17 cellular contexts compared by ENCODE assay signal in genomic region chr4:11615601-11616000, GRCh38.
"Had no signal": no experiment of that assay in that cellular context is flagged by ENCODE, and none has a peak within 500 bp of the region (broad histone marks: within the 10 kb centered on the region; RNA-seq: fewer than 3 reads in every experiment).

No MANE protein-coding gene starts in this region.

- H3K27me3 ChIP-seq: gastroesophageal sphincter, thyroid gland, vagina had no signal

- H3K4me1 ChIP-seq: gastroesophageal sphincter, thyroid gland, vagina had no signal

- H3K36me3 ChIP-seq: gastroesophageal sphincter, thyroid gland, vagina had no signal

- H3K4me1 Mint-ChIP-seq: activated CD4-positive, alpha-beta T cell treated with anti-CD3 and anti-CD28 coated beads, Interleukin-2, amount 10 ng/mL, durations not matched to agents 7 days and 5 days; brain; endodermal cell had no signal

- H3K27ac Mint-ChIP-seq: activated CD4-positive, alpha-beta T cell treated with anti-CD3 and anti-CD28 coated beads, Interleukin-2, amount 10 ng/mL, durations not matched to agents 7 days and 5 days; activated T-helper 2 cell treated with anti-CD3 and anti-CD28 coated beads, Interferon-gamma antibody, Interleukin-2, Interleukin-4, amounts not matched to agents 10 μg/mL and 5 μg/mL and 100 μg/mL, durations not matched to agents 14 hours and 24 hours and 36 hours; endodermal cell; naive B cell had no signal

- H3K9me3 ChIP-seq: gastroesophageal sphincter, thyroid gland, vagina had no signal

- H3K27ac ChIP-seq: gastroesophageal sphincter, thyroid gland, vagina had no signal

- DNase-seq: activated CD4-positive, alpha-beta T cell treated with anti-CD3 and anti-CD28 coated beads, Interleukin-2, amount 10 ng/mL, durations not matched to agents 7 days and 5 days; activated CD4-positive, CD25-positive, alpha-beta regulatory T cell; activated naive CD4-positive, alpha-beta T cell treated with anti-CD3 and anti-CD28 coated beads, Interleukin-2, amount 50 U/mL, for 16 hours; activated T-cell treated with anti-CD3 and anti-CD28 coated beads for 4 hours; amniotic stem cell; cerebellar nuclear complex; dermis blood vessel endothelial cell; endodermal cell; midbrain; naive B cell; T-helper 2 cell; thyroid gland had no signal

- H3K27me3 Mint-ChIP-seq: activated CD4-positive, alpha-beta T cell treated with anti-CD3 and anti-CD28 coated beads, Interleukin-2, amount 10 ng/mL, durations not matched to agents 7 days and 5 days; brain had no signal

- H3K36me3 Mint-ChIP-seq: brain, naive B cell had no signal

- H3K4me3 ChIP-seq: gastroesophageal sphincter, skin epidermis, thyroid gland, vagina had no signal

- H3K4me3 Mint-ChIP-seq: activated CD4-positive, alpha-beta T cell treated with anti-CD3 and anti-CD28 coated beads, Interleukin-2, amount 10 ng/mL, durations not matched to agents 7 days and 5 days; brain; endodermal cell; naive B cell had no signal

- ATAC-seq: gastroesophageal sphincter had no signal

- H3K9me3 Mint-ChIP-seq: activated CD4-positive, alpha-beta T cell treated with anti-CD3 and anti-CD28 coated beads, Interleukin-2, amount 10 ng/mL, durations not matched to agents 7 days and 5 days; activated T-helper 2 cell treated with anti-CD3 and anti-CD28 coated beads, Interferon-gamma antibody, Interleukin-2, Interleukin-4, amounts not matched to agents 10 μg/mL and 5 μg/mL and 100 μg/mL, durations not matched to agents 14 hours and 24 hours and 36 hours; brain; endodermal cell had no signal
